ENCODE assay signal across 17 cellular contexts in genomic region chr17:35312346-35312745, GRCh38.
DNase-seq lines count a peak whose midpoint lies in the region; ATAC-seq, FAIRE-seq and TF ChIP-seq lines count a peak whose summit lies in the region.
"Had no signal": no experiment of that assay in that cellular context is flagged by ENCODE, and none has a peak within 500 bp of the region (broad histone marks: within the 10 kb centered on the region; RNA-seq: fewer than 3 reads in every experiment).

No MANE protein-coding gene starts in this region.

- peaks cover 9% of the 10 kb centered on the region for H3K9me3 Mint-ChIP-seq in activated CD4-positive, alpha-beta T cell treated with anti-CD3 and anti-CD28 coated beads, Interleukin-2, amount 10 ng/mL, durations not matched to agents 7 days and 5 days
- H3K9me3 Mint-ChIP-seq in CD8-positive, alpha-beta T cell = no peaks in the 10 kb centered on the region
- peaks cover 13% of the 10 kb centered on the region for H3K9me3 Mint-ChIP-seq in activated CD8-positive, alpha-beta T cell treated with anti-CD3 and anti-CD28 coated beads for 36 hours
- H3K9me3 Mint-ChIP-seq in naive thymus-derived CD8-positive, alpha-beta T cell = peaks cover 0 to 7% (median 0%) of the 10 kb centered on the region in 9 donors
- H3K9me3 Mint-ChIP-seq in chondrocyte (ENCODE audit: low read depth) = no peaks in the 10 kb centered on the region
- H3K9me3 Mint-ChIP-seq: HFFc6 had no signal

- peaks cover 10% of the 10 kb centered on the region for H3K36me3 Mint-ChIP-seq in activated CD4-positive, alpha-beta T cell treated with anti-CD3 and anti-CD28 coated beads, Interleukin-2, amount 10 ng/mL, durations not matched to agents 7 days and 5 days (ENCODE audit: low read depth)
- H3K36me3 Mint-ChIP-seq in CD8-positive, alpha-beta T cell = peaks cover 7% of the 10 kb centered on the region
- H3K36me3 Mint-ChIP-seq in activated CD8-positive, alpha-beta T cell treated with anti-CD3 and anti-CD28 coated beads for 36 hours (ENCODE audit: low read depth) = peaks cover 6% of the 10 kb centered on the region
- peaks cover 0 to 5% (median 2%) of the 10 kb centered on the region in 3 donors for H3K36me3 Mint-ChIP-seq in naive thymus-derived CD8-positive, alpha-beta T cell
- H3K36me3 Mint-ChIP-seq in chondrocyte (ENCODE audit: low read depth) = no peaks in the 10 kb centered on the region

- ATAC-seq in CD8-positive, alpha-beta T cell = no peak
- no peak for ATAC-seq in activated CD8-positive, alpha-beta T cell treated with anti-CD3 and anti-CD28 coated beads for 36 hours
- no peak for ATAC-seq in naive thymus-derived CD8-positive, alpha-beta T cell

- peak overlapping the region; percentile 73 for H3K4me3 ChIP-seq in CD8-positive, alpha-beta T cell (ENCODE audit: low read depth, low read length)
- H3K4me3 ChIP-seq in ascending aorta = no peak overlapping the region
- H3K4me3 ChIP-seq: A549, hepatocyte had no signal

- H3K9me3 ChIP-seq in CD8-positive, alpha-beta T cell (ENCODE audit: low read length) = no peaks in the 10 kb centered on the region
- H3K9me3 ChIP-seq in ascending aorta = no peaks in the 10 kb centered on the region
- H3K9me3 ChIP-seq: A549, gastroesophageal sphincter, neutrophil, thoracic aorta had no signal

- TF ChIP-seq CTCF in CD8-positive, alpha-beta T cell (IDR thresholded peaks at IDR 0.05) = no peak
- TF ChIP-seq CTCF in activated CD8-positive, alpha-beta T cell treated with anti-CD3 and anti-CD28 coated beads for 36 hours (IDR thresholded peaks at IDR 0.05) = no peak
- TF ChIP-seq CTCF in chondrocyte (IDR thresholded peaks at IDR 0.05) (no peak), ascending aorta (IDR thresholded peaks at IDR 0.05) (no peak)

- H3K4me3 Mint-ChIP-seq in activated CD4-positive, alpha-beta T cell treated with anti-CD3 and anti-CD28 coated beads, Interleukin-2, amount 10 ng/mL, durations not matched to agents 7 days and 5 days = peak overlapping the region; percentile 38
- H3K4me3 Mint-ChIP-seq in CD8-positive, alpha-beta T cell = peak overlapping the region; percentile 97
- H3K4me3 Mint-ChIP-seq in activated CD8-positive, alpha-beta T cell treated with anti-CD3 and anti-CD28 coated beads for 36 hours = peak overlapping the region; percentile 86
- H3K4me3 Mint-ChIP-seq in naive thymus-derived CD8-positive, alpha-beta T cell = peak overlapping the region; percentile 91 to 100 (median 96)
- no peak overlapping the region for H3K4me3 Mint-ChIP-seq in chondrocyte (ENCODE audit: unreplicated experiment)

- intact Hi-C loops in CD8-positive, alpha-beta T cell (cut with DNase I, micrococcal nuclease) = loop anchor here (1.0 to 5.0 kb wide), 10 partner anchors 34 to 332 kb away; partner anchors contain the start of genes SLFN11 (in 2 of the 2), LIG3 (in 1 of the 2), SLFN12 (in 1 of the 2) and SLFN13 (in 1 of the 2)
- intact Hi-C loops in activated CD8-positive, alpha-beta T cell treated with anti-CD3 and anti-CD28 coated beads for 36 hours (cut with micrococcal nuclease) = loop anchor here (2.0 kb wide), 1 partner anchor 224 kb away; the partner anchor contains the start of gene SLFN12L
- intact Hi-C loops in ascending aorta (cut with DNase I) = loop anchor here (1.0 to 5.0 kb wide), 3 partner anchors 60 to 221 kb away; partner anchors contain the start of genes SLFN11 and SLFN5

- FAIRE-seq in GM12891 (lab: Jason Lieb, UNC) = no peak
- FAIRE-seq: astrocyte had no signal

- TF ChIP-seq POLR2A in GM12891 (IDR thresholded peaks at IDR 0.05; ENCODE audit: low read depth, low read length) = no peak

- H3K27ac Mint-ChIP-seq in activated CD4-positive, alpha-beta T cell treated with anti-CD3 and anti-CD28 coated beads, Interleukin-2, amount 10 ng/mL, durations not matched to agents 7 days and 5 days = peak overlapping the region; percentile 69
- peak overlapping the region; percentile 98 for H3K27ac Mint-ChIP-seq in CD8-positive, alpha-beta T cell
- peak overlapping the region; percentile 60 for H3K27ac Mint-ChIP-seq in activated CD8-positive, alpha-beta T cell treated with anti-CD3 and anti-CD28 coated beads for 36 hours
- H3K27ac Mint-ChIP-seq in naive thymus-derived CD8-positive, alpha-beta T cell = peak overlapping the region; percentile 97 to 99 (median 98)
- H3K27ac Mint-ChIP-seq in chondrocyte (ENCODE audit: unreplicated experiment) = no peak overlapping the region
- H3K27ac Mint-ChIP-seq: HFFc6, progenitor cell of endocrine pancreas had no signal

- H3K36me3 ChIP-seq in CD8-positive, alpha-beta T cell (ENCODE audit: insufficient read depth, low read length) = no peaks in the 10 kb centered on the region
- H3K36me3 ChIP-seq in ascending aorta = no peaks in the 10 kb centered on the region
- H3K36me3 ChIP-seq: gastroesophageal sphincter, neutrophil, thoracic aorta had no signal

- POLR2A ChIA-PET in activated CD4-positive, alpha-beta T cell treated with anti-CD3 and anti-CD28 coated beads, Interleukin-2, amount 10 ng/mL, durations not matched to agents 7 days and 5 days (lab: Charles Lee) = no interaction called here
- POLR2A ChIA-PET in CD8-positive, alpha-beta T cell (lab: Charles Lee) = interaction anchor here (0.7 to 5.9 kb wide), 20 partner anchors 9 to 452 kb away, joined by 3 to 122 read pairs (median 6); partner anchors contain the start of genes PEX12, SLFN11, SLFN12L and SLFN5
- POLR2A ChIA-PET in activated CD8-positive, alpha-beta T cell treated with anti-CD3 and anti-CD28 coated beads for 36 hours (lab: Charles Lee) = interaction anchor here (0.7 to 4.0 kb wide), 7 partner anchors 21 to 225 kb away, joined by 3 to 35 read pairs (median 4); partner anchors contain the start of genes SLFN11 and SLFN12L
- POLR2A ChIA-PET in naive thymus-derived CD8-positive, alpha-beta T cell (lab: Charles Lee) = interaction anchor here (0.8 to 6.2 kb wide), 26 partner anchors 8 to 496 kb away, joined by 3 to 153 read pairs (median 6); partner anchors contain the start of genes PEX12, SLFN11, SLFN12L and SLFN13

- peaks cover 36% of the 10 kb centered on the region for H3K4me1 Mint-ChIP-seq in activated CD4-positive, alpha-beta T cell treated with anti-CD3 and anti-CD28 coated beads, Interleukin-2, amount 10 ng/mL, durations not matched to agents 7 days and 5 days
- H3K4me1 Mint-ChIP-seq in CD8-positive, alpha-beta T cell (ENCODE audit: low read depth) = peaks cover 53% of the 10 kb centered on the region
- peaks cover 38% of the 10 kb centered on the region for H3K4me1 Mint-ChIP-seq in activated CD8-positive, alpha-beta T cell treated with anti-CD3 and anti-CD28 coated beads for 36 hours (ENCODE audit: low read depth)
- H3K4me1 Mint-ChIP-seq in naive thymus-derived CD8-positive, alpha-beta T cell = peaks cover 36 to 58% (median 48%) of the 10 kb centered on the region in 4 donors
- H3K4me1 Mint-ChIP-seq in chondrocyte (ENCODE audit: low read depth) = peaks cover 31% of the 10 kb centered on the region

- no peak for DNase-seq in activated CD4-positive, alpha-beta T cell treated with anti-CD3 and anti-CD28 coated beads, Interleukin-2, amount 10 ng/mL, durations not matched to agents 7 days and 5 days
- DNase-seq in activated CD4-positive, alpha-beta T cell treated with anti-CD3 and anti-CD28 coated beads for 4 hours = no peak
- no peak for DNase-seq in CD8-positive, alpha-beta T cell
- DNase-seq in activated CD8-positive, alpha-beta T cell treated with anti-CD3 and anti-CD28 coated beads for 36 hours = no peak
- peak in 1 of 10 donors; percentile 6 for DNase-seq in naive thymus-derived CD8-positive, alpha-beta T cell
- DNase-seq in chondrocyte (ENCODE audit: low spot score) (no peak), GM12891 (ENCODE audit: insufficient read length, low spot score) (no peak), ascending aorta (ENCODE audit: low spot score in 2 of 2) (no peak)
- DNase-seq: GOT3 had no signal

- H3K27me3 ChIP-seq in CD8-positive, alpha-beta T cell (ENCODE audit: insufficient read depth, low read length) = no peaks in the 10 kb centered on the region
- no peaks in the 10 kb centered on the region for H3K27me3 ChIP-seq in ascending aorta

- CTCF ChIA-PET in activated CD4-positive, alpha-beta T cell treated with anti-CD3 and anti-CD28 coated beads, Interleukin-2, amount 10 ng/mL, durations not matched to agents 7 days and 5 days (lab: Charles Lee) = interaction anchor here (0.6 to 3.0 kb wide), 22 partner anchors 8 to 756 kb away, joined by 3 to 15 read pairs (median 4); partner anchors contain the start of gene SLFN12L
- CTCF ChIA-PET in CD8-positive, alpha-beta T cell (lab: Charles Lee) = interaction anchor here (0.6 to 6.1 kb wide), 43 partner anchors 8 to 436 kb away, joined by 3 to 184 read pairs (median 5); partner anchors contain the start of genes PEX12, SLFN12 and SLFN12L
- CTCF ChIA-PET in activated CD8-positive, alpha-beta T cell treated with anti-CD3 and anti-CD28 coated beads for 36 hours (lab: Charles Lee) = interaction anchor here (0.6 to 6.5 kb wide), 39 partner anchors 8 to 436 kb away, joined by 3 to 77 read pairs (median 4); partner anchors contain the start of genes RASL10B, SLFN12L and SLFN13

- peak overlapping the region; percentile 75 for H3K27ac ChIP-seq in CD8-positive, alpha-beta T cell (ENCODE audit: low read depth, low read length)
- no peak overlapping the region for H3K27ac ChIP-seq in ascending aorta
- H3K27ac ChIP-seq: A549, hepatocyte had no signal

- peaks cover 26% of the 10 kb centered on the region for H3K4me1 ChIP-seq in CD8-positive, alpha-beta T cell (ENCODE audit: insufficient read depth, low read length)
- H3K4me1 ChIP-seq in ascending aorta = peaks cover 3 to 18% of the 10 kb centered on the region in 2 donors

- peaks cover 5% of the 10 kb centered on the region for H3K27me3 Mint-ChIP-seq in activated CD4-positive, alpha-beta T cell treated with anti-CD3 and anti-CD28 coated beads, Interleukin-2, amount 10 ng/mL, durations not matched to agents 7 days and 5 days
- H3K27me3 Mint-ChIP-seq in CD8-positive, alpha-beta T cell (ENCODE audit: low read depth) = no peaks in the 10 kb centered on the region
- H3K27me3 Mint-ChIP-seq in activated CD8-positive, alpha-beta T cell treated with anti-CD3 and anti-CD28 coated beads for 36 hours = no peaks in the 10 kb centered on the region
- no peaks in the 10 kb centered on the region for H3K27me3 Mint-ChIP-seq in naive thymus-derived CD8-positive, alpha-beta T cell
- H3K27me3 Mint-ChIP-seq in chondrocyte (ENCODE audit: low read depth) = peaks cover 27% of the 10 kb centered on the region

TF ChIP-seq in GM12891, 5 proteins besides CTCF, POLR2A, EP300 and RAD21:
- TF ChIP-seq SPI1 (IDR thresholded peaks at IDR 0.05; ENCODE audit: low read depth, low read length) (no peak), POLR2AphosphoS5 (IDR thresholded peaks at IDR 0.05; ENCODE audit: low read depth, low read length) (no peak), POU2F2 (IDR thresholded peaks at IDR 0.05; ENCODE audit: low read depth, low read length) (no peak), TAF1 (IDR thresholded peaks at IDR 0.05; ENCODE audit: low read depth, low read length) (no peak), PAX5 (IDR thresholded peaks at IDR 0.05; ENCODE audit: insufficient read depth, low read length, severe bottlenecking) (no peak)
